Comparison of ENCODE assay signal across 17 cellular contexts in the genomic region with DNA sequence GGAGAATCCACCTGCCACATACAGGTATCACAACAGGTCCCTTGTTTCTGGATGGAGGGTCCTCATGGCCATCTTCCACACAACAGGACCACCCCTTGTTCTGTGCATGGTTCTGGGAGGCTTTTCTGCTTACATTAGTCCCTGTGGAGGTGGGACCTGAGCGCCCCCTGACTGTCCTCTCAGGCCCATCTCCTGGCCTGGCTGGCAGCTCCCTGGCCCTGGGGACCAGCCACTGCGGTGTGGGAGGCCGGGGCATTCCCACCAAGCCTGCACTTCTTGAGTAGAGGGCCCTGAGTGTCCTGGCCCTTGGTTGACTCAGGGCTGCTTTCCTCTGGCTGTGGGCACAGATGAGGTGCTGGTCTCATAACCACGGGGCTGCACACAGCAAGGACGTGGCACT. TPM values are rescaled to one million over a fixed set of nuclear protein-coding genes. Genes with fewer than 3 reads are reported as not detected.
DNase-seq lines count a peak whose midpoint lies in the region; ATAC-seq and TF ChIP-seq lines count a peak whose summit lies in the region.
"Had no signal": no experiment of that assay in that cellular context is flagged by ENCODE, and none has a peak within 500 bp of the region (broad histone marks: within the 10 kb centered on the region; RNA-seq: fewer than 3 reads in every experiment).

No MANE protein-coding gene starts in this region.

- peaks cover 28% of the 10 kb centered on the region for H4K20me1 ChIP-seq in BLaER1

- DNase-seq in H7 (peak; percentile 51), NCI-H2107 treated with DMSO at 0.1 percent for 48 hours (lab: John Stamatoyannopoulos, UW; ENCODE audit: unreplicated experiment) (no peak), left colon (no peak), spleen (no peak)
- DNase-seq: BE2C; Calu3; CD4-positive, alpha-beta memory T cell; DMS53; NCI-H1436; NCI-H2029; NCI-H774; PC-9 had no signal

- ATAC-seq in left colon (no peak), HG03521 (IDR thresholded peaks at IDR 0.05; ENCODE audit: unreplicated experiment) (no peak)

- TF ChIP-seq POLR2A in spleen (IDR thresholded peaks at IDR 0.05), result no peak

- H3K27ac ChIP-seq in BLaER1, result no peak overlapping the region; the same call in 1 of the 2 replicates
- H3K27ac ChIP-seq in VCaP, result peak overlapping the region; percentile 99
- H3K27ac ChIP-seq in spleen, result no peak overlapping the region
- H3K27ac ChIP-seq: HL-60, PC-9 had no signal

- TF ChIP-seq CTCF in VCaP (conservative IDR thresholded peaks at IDR 0.05) (peak; percentile 28), spleen (IDR thresholded peaks at IDR 0.05 in 8 of 11, conservative IDR thresholded peaks at IDR 0.05 in 3 of 11) (no peak)

- intact Hi-C loops in left colon (cut with DNase I, micrococcal nuclease) (no loop called here), spleen (cut with DNase I; ENCODE audit: low total_unique reads) (no loop called here)

- H3K4me1 ChIP-seq in BLaER1 (peaks cover 58% of the 10 kb centered on the region), mucosa of stomach (ENCODE audit: control insufficient read depth, insufficient read depth, low read length) (peaks cover 26% of the 10 kb centered on the region), spleen (peaks cover 18 to 61% (median 38%) of the 10 kb centered on the region in 6 donors)
- H3K4me1 ChIP-seq: BE2C had no signal

- H3K9ac ChIP-seq in BLaER1, result 0 out of 2 replicates have a peak overlapping the region, but pooled peaks have one; percentile 19
- H3K9ac ChIP-seq in mucosa of stomach (ENCODE audit: low read length), result peak overlapping the region; percentile 3

- H3K4me3 ChIP-seq in BLaER1 (no peak overlapping the region), H7 (ENCODE audit: insufficient read depth, low read depth, low read length) (no peak overlapping the region), mucosa of stomach (ENCODE audit: low read length) (no peak overlapping the region), spleen (no peak overlapping the region)
- H3K4me3 ChIP-seq: PC-9 had no signal

- 83 to 92% (median 88%) methylated on average over 2 to 5 of the region's 5 CpGs for WGBS in spleen, 5 donors

- H3K4me2 ChIP-seq in BLaER1, result no peak overlapping the region
- H3K4me2 ChIP-seq: PC-9 had no signal

- H3K9me3 ChIP-seq in BLaER1, result no peaks in the 10 kb centered on the region
- no peaks in the 10 kb centered on the region for H3K9me3 ChIP-seq in mucosa of stomach (ENCODE audit: control insufficient read depth, low read length)
- H3K9me3 ChIP-seq in spleen, result no peaks in the 10 kb centered on the region
- H3K9me3 ChIP-seq: BE2C had no signal

- H3K27me3 ChIP-seq in BLaER1 (no peaks in the 10 kb centered on the region), H7 (ENCODE audit: control insufficient read depth, insufficient read depth, low read length) (no peaks in the 10 kb centered on the region), mucosa of stomach (ENCODE audit: control insufficient read depth, insufficient read depth, low read length) (no peaks in the 10 kb centered on the region), spleen (replicated peaks in 1 of 7) (no peaks in the 10 kb centered on the region)
- H3K27me3 ChIP-seq: BE2C had no signal

- peaks cover 31% of the 10 kb centered on the region for H3K36me3 ChIP-seq in BLaER1
- peaks cover 6% of the 10 kb centered on the region for H3K36me3 ChIP-seq in H7 (replicated peaks; ENCODE audit: control insufficient read depth, insufficient read depth, low read length)
- H3K36me3 ChIP-seq in mucosa of stomach (ENCODE audit: control insufficient read depth, insufficient read depth, low read length), result no peaks in the 10 kb centered on the region
- peaks cover 0 to 26% (median 2%) of the 10 kb centered on the region in 6 donors for H3K36me3 ChIP-seq in spleen

RNA-seq across cellular contexts. Expression of gene COX8A, which starts 5.0 kb away (rescaled TPM):
- total RNA-seq in H7 (2014; rRNA removed; shearing (Covaris generic)), result 836 and 1,175 TPM in 2 replicates
- total RNA-seq in left colon, result 100 to 1,000 TPM; 663 to 843 TPM
- total RNA-seq in spleen, result 100 to 1,000 TPM; 181 to 531 (median 217) TPM
- 100 to 1,000 TPM; 340 to 698 (median 481) TPM for polyA plus RNA-seq in spleen

RNA-seq across cellular contexts. Expression of gene OTUB1, which starts 6.8 kb away (rescaled TPM):
- total RNA-seq in H7 (2014; rRNA removed; shearing (Covaris generic)), result 76.6 and 77.4 TPM in 2 replicates
- 10 to 100 TPM; 67.7 to 79.7 TPM for total RNA-seq in left colon
- 10 to 100 TPM; 56.1 to 65.8 (median 58.8) TPM for total RNA-seq in spleen
- 10 to 100 TPM; 65.5 to 89.7 (median 83.5) TPM for polyA plus RNA-seq in spleen

RNA-seq across cellular contexts. Expression of gene NAA40, which starts 40.6 kb away (rescaled TPM):
- total RNA-seq in H7 (2014; rRNA removed; shearing (Covaris generic)), result 13.8 and 15.0 TPM in 2 replicates
- 10 to 100 TPM; 24.6 to 34.2 TPM for total RNA-seq in left colon
- total RNA-seq in spleen, result 10 to 100 TPM; 27.2 to 45.4 (median 35.9) TPM
- 10 to 100 TPM; 12.1 to 21.4 (median 19.8) TPM for polyA plus RNA-seq in spleen

RNA-seq across cellular contexts. Expression of gene FLRT1, which starts 56.3 kb away (rescaled TPM):
- total RNA-seq in H7 (2014; rRNA removed; shearing (Covaris generic)), result 0.94 and 1.7 TPM in 2 replicates
- total RNA-seq in left colon (1 to 10 TPM in 1 of 2 donors, not detected in 1; 1.2 TPM), spleen (under 1 TPM in 5 of 7 donors, not detected in 2; 0.10 to 0.51 (median 0.17) TPM)
- under 1 TPM in 2 of 3 donors, not detected in 1; 0.03 to 0.16 TPM for polyA plus RNA-seq in spleen
- total RNA-seq: CD4-positive, alpha-beta memory T cell had no signal
- polyA plus RNA-seq: CD4-positive, alpha-beta memory T cell had no signal
